Comparison of ENCODE assay signal across 17 cellular contexts in genomic region chr6:25038300-25038699, GRCh38.
A peak's percentile ranks its signal among the peaks of the same experiment; 100 is the strongest.
DNase-seq lines count a peak whose midpoint lies in the region; ATAC-seq, FAIRE-seq and TF ChIP-seq lines count a peak whose summit lies in the region.
"Had no signal": no experiment of that assay in that cellular context is flagged by ENCODE, and none has a peak within 500 bp of the region (broad histone marks: within the 10 kb centered on the region; RNA-seq: fewer than 3 reads in every experiment).

No MANE protein-coding gene starts in this region.

- CTCF ChIA-PET in activated CD8-positive, alpha-beta T cell treated with anti-CD3 and anti-CD28 coated beads for 36 hours (lab: Charles Lee) = interaction anchor here (0.9 to 11.9 kb wide), 8 partner anchors 10 to 105 kb away, joined by 3 to 122 read pairs (median 8); no protein-coding TSS in a partner anchor

- TF ChIP-seq CTCF in activated CD8-positive, alpha-beta T cell treated with anti-CD3 and anti-CD28 coated beads for 36 hours (IDR thresholded peaks at IDR 0.05) = no peak

- FAIRE-seq in GM12891 (lab: Jason Lieb, UNC) = peak; percentile 26
- FAIRE-seq: astrocyte had no signal

- peak overlapping the region; percentile 92 for H3K27ac Mint-ChIP-seq in activated CD8-positive, alpha-beta T cell treated with anti-CD3 and anti-CD28 coated beads for 36 hours
- peak overlapping the region; percentile 100 for H3K27ac Mint-ChIP-seq in natural killer cell treated with Interleukin-12 subunit alpha and Interleukin-12 subunit beta and Interleukin-15 and Interleukin-18, amount 100 ng/mL, for 72 hours

- H3K4me1 Mint-ChIP-seq in activated T-cell treated with anti-CD3 and anti-CD28 coated beads, Interleukin-2, amount 50 U/mL, for 4 hours (ENCODE audit: low read depth) = peaks cover 87% of the 10 kb centered on the region
- peaks cover 75% of the 10 kb centered on the region for H3K4me1 Mint-ChIP-seq in activated CD8-positive, alpha-beta T cell treated with anti-CD3 and anti-CD28 coated beads for 36 hours (ENCODE audit: low read depth)
- peaks cover 73 to 87% of the 10 kb centered on the region in 2 donors for H3K4me1 Mint-ChIP-seq in natural killer cell treated with Interleukin-12 subunit alpha and Interleukin-12 subunit beta and Interleukin-15 and Interleukin-18, amount 100 ng/mL, for 72 hours (ENCODE audit: low read depth in 2 of 2)

- DNase-seq in activated T-cell treated with anti-CD3 and anti-CD28 coated beads, Interleukin-2, amount 50 U/mL, for 4 hours = no peak
- no peak for DNase-seq in activated T-cell treated with anti-CD3 and anti-CD28 coated beads, Interleukin-2, amount 50 U/mL, for 48 hours
- no peak for DNase-seq in GM12891 (ENCODE audit: insufficient read length, low spot score)
- no peak for DNase-seq in activated CD8-positive, alpha-beta T cell treated with anti-CD3 and anti-CD28 coated beads for 36 hours
- DNase-seq in natural killer cell treated with Interleukin-12 subunit alpha and Interleukin-12 subunit beta and Interleukin-15 and Interleukin-18, amount 100 ng/mL, for 72 hours (ENCODE audit: low spot score) = no peak
- no peak for DNase-seq in NCI-H345 (lab: John Stamatoyannopoulos, UW)
- DNase-seq: ACHN; activated effector memory CD4-positive, alpha-beta T cell treated with anti-CD3 and anti-CD28 coated beads, Interleukin-2, amount 50 U/mL, for 16 hours; cerebellar nuclear complex; effector CD4-positive, alpha-beta T cell; NCI-H1105 treated with DMSO at 0.1 percent for 48 hours; NCI-H510A treated with DMSO at 0.1 percent for 48 hours; uterus had no signal

- intact Hi-C loops in activated CD8-positive, alpha-beta T cell treated with anti-CD3 and anti-CD28 coated beads for 36 hours (cut with micrococcal nuclease) = no loop called here

- no peaks in the 10 kb centered on the region for H3K36me3 Mint-ChIP-seq in activated T-cell treated with anti-CD3 and anti-CD28 coated beads, Interleukin-2, amount 50 U/mL, for 4 hours (ENCODE audit: insufficient read depth)
- peaks cover 9% of the 10 kb centered on the region for H3K36me3 Mint-ChIP-seq in activated CD8-positive, alpha-beta T cell treated with anti-CD3 and anti-CD28 coated beads for 36 hours (ENCODE audit: low read depth)
- peaks cover 6% of the 10 kb centered on the region for H3K36me3 Mint-ChIP-seq in natural killer cell treated with Interleukin-12 subunit alpha and Interleukin-12 subunit beta and Interleukin-15 and Interleukin-18, amount 100 ng/mL, for 72 hours

- H3K9me3 Mint-ChIP-seq in activated T-cell treated with anti-CD3 and anti-CD28 coated beads, Interleukin-2, amount 50 U/mL, for 4 hours = no peaks in the 10 kb centered on the region
- peaks cover 3% of the 10 kb centered on the region for H3K9me3 Mint-ChIP-seq in activated CD8-positive, alpha-beta T cell treated with anti-CD3 and anti-CD28 coated beads for 36 hours
- H3K9me3 Mint-ChIP-seq in natural killer cell treated with Interleukin-12 subunit alpha and Interleukin-12 subunit beta and Interleukin-15 and Interleukin-18, amount 100 ng/mL, for 72 hours = no peaks in the 10 kb centered on the region

- no peak for TF ChIP-seq POLR2A in GM12891 (IDR thresholded peaks at IDR 0.05; ENCODE audit: low read depth, low read length)

- no peak for ATAC-seq in activated T-cell treated with anti-CD3 and anti-CD28 coated beads, Interleukin-2, amount 50 U/mL, for 4 hours
- ATAC-seq in activated CD8-positive, alpha-beta T cell treated with anti-CD3 and anti-CD28 coated beads for 36 hours = no peak
- no peak for ATAC-seq in natural killer cell treated with Interleukin-12 subunit alpha and Interleukin-12 subunit beta and Interleukin-15 and Interleukin-18, amount 100 ng/mL, for 72 hours
- ATAC-seq in HG03280 (IDR thresholded peaks at IDR 0.05; ENCODE audit: unreplicated experiment) (no peak), GM18861 (IDR thresholded peaks at IDR 0.05; ENCODE audit: unreplicated experiment) (no peak)
- ATAC-seq: left lobe of liver had no signal

- no peaks in the 10 kb centered on the region for H3K27me3 Mint-ChIP-seq in activated T-cell treated with anti-CD3 and anti-CD28 coated beads, Interleukin-2, amount 50 U/mL, for 4 hours (ENCODE audit: low read depth)
- no peaks in the 10 kb centered on the region for H3K27me3 Mint-ChIP-seq in activated CD8-positive, alpha-beta T cell treated with anti-CD3 and anti-CD28 coated beads for 36 hours
- H3K27me3 Mint-ChIP-seq in natural killer cell treated with Interleukin-12 subunit alpha and Interleukin-12 subunit beta and Interleukin-15 and Interleukin-18, amount 100 ng/mL, for 72 hours = no peaks in the 10 kb centered on the region

- POLR2A ChIA-PET in activated CD8-positive, alpha-beta T cell treated with anti-CD3 and anti-CD28 coated beads for 36 hours (lab: Charles Lee) = interaction anchor here (0.5 to 4.4 kb wide), 5 partner anchors 11 to 266 kb away, joined by 3 to 32 read pairs (median 6); no protein-coding TSS in a partner anchor

- peak overlapping the region; percentile 31 for H3K4me3 Mint-ChIP-seq in activated T-cell treated with anti-CD3 and anti-CD28 coated beads, Interleukin-2, amount 50 U/mL, for 4 hours
- no peak overlapping the region for H3K4me3 Mint-ChIP-seq in activated CD8-positive, alpha-beta T cell treated with anti-CD3 and anti-CD28 coated beads for 36 hours
- H3K4me3 Mint-ChIP-seq in natural killer cell treated with Interleukin-12 subunit alpha and Interleukin-12 subunit beta and Interleukin-15 and Interleukin-18, amount 100 ng/mL, for 72 hours = peak overlapping the region; percentile 99

TF ChIP-seq in GM12891, 5 proteins besides CTCF, POLR2A, EP300 and RAD21:
- TF ChIP-seq SPI1 (IDR thresholded peaks at IDR 0.05; ENCODE audit: low read depth, low read length) (no peak), PAX5 (IDR thresholded peaks at IDR 0.05; ENCODE audit: insufficient read depth, low read length, severe bottlenecking) (no peak), POLR2AphosphoS5 (IDR thresholded peaks at IDR 0.05; ENCODE audit: low read depth, low read length) (no peak), POU2F2 (IDR thresholded peaks at IDR 0.05; ENCODE audit: low read depth, low read length) (no peak), TAF1 (IDR thresholded peaks at IDR 0.05; ENCODE audit: low read depth, low read length) (no peak)
